Comparison of ENCODE assay signal across 8 cellular contexts in the genomic region with DNA sequence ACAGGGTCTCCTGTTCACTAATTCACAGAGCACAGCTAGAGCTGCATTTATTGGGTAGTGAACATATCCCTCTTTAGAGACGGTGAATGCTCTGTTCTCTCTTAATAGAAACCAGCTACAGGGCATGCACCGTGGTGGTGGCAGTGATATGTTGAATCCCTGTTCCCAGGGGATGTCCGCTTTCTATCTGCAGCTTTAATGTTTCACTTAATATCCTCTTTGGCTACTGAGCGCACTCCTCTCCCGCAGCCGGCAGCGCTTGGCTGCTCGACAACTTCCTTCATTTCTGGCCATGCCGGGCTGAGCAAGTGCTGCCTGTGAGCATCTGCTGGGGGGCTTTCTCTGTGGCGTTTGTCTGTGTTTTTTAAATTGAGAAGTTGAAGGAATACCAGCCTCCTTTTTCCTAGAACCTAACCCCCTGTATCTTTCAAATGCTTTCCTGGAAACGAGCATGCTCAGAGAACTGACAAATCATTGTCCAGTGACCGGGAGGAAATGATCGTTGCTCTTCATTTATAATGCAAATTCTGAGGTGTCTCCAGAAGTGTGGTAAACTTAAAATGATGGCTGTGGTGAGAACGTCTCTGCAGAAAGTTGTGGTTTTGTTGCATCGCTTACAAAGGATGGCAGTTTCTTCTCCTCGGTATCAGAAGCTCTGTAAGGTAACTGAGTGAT.
DNase-seq lines count a peak whose midpoint lies in the region; ATAC-seq, FAIRE-seq and TF ChIP-seq lines count a peak whose summit lies in the region.

No MANE protein-coding gene starts in this region.

- H3K36me3 ChIP-seq in SK-N-MC (ENCODE audit: insufficient read depth, low read length) (no peaks in the 10 kb centered on the region), astrocyte (ENCODE audit: insufficient read depth, low read length) (no peaks in the 10 kb centered on the region)

- DNase-seq in CD14-positive monocyte (ENCODE audit: low spot score), result peak; percentile 50
- DNase-seq in SK-N-MC (ENCODE audit: low read depth, low spot score), result no peak
- DNase-seq in astrocyte (ENCODE audit: low read depth), result peak; percentile 36
- DNase-seq in islet precursor cell, result peak; percentile 59
- DNase-seq in stimulated activated CD4-positive, alpha-beta T cell treated with anti-CD3 and anti-CD28 coated beads, Interleukin-4, amount 100 ng/mL, for 4 hours, result peak; percentile 10 to 12
- DNase-seq in foreskin keratinocyte, result no peak

- ATAC-seq in GM19372 (IDR thresholded peaks at IDR 0.05; ENCODE audit: low read depth, unreplicated experiment) (peak; percentile 86), HG03432 (IDR thresholded peaks at IDR 0.05; ENCODE audit: unreplicated experiment) (peak; percentile 94), foreskin keratinocyte (no peak)

- intact Hi-C loops in CD14-positive monocyte (cut with micrococcal nuclease), result loop anchor here (5.0 to 10.0 kb wide), 2 partner anchors 629 to 1052 kb away; no protein-coding TSS in a partner anchor

- TF ChIP-seq CTCF in CD14-positive monocyte (IDR thresholded peaks at IDR 0.05) (no peak), astrocyte (IDR thresholded peaks at IDR 0.05; ENCODE audit: insufficient read depth, low read depth, low read length) (no peak), foreskin keratinocyte (conservative IDR thresholded peaks at IDR 0.05) (no peak)

- H3K27ac Mint-ChIP-seq in CD14-positive monocyte (peak overlapping the region in 6 of 7 donors; percentile 10 to 64 (median 42)), astrocyte (ENCODE audit: unreplicated experiment) (no peak overlapping the region)

- H3K4me3 Mint-ChIP-seq in CD14-positive monocyte (peak overlapping the region; percentile 74 to 92), astrocyte (ENCODE audit: unreplicated experiment) (peak overlapping the region; percentile 75)

- FAIRE-seq in astrocyte (lab: Jason Lieb, UNC), result peak; percentile 50

- no peaks in the 10 kb centered on the region for H3K9me3 Mint-ChIP-seq in CD14-positive monocyte
- no peaks in the 10 kb centered on the region for H3K9me3 Mint-ChIP-seq in astrocyte (ENCODE audit: unreplicated experiment)

- no peaks in the 10 kb centered on the region for H3K9me3 ChIP-seq in SK-N-MC (ENCODE audit: low read depth, low read length)
- H3K9me3 ChIP-seq in astrocyte (ENCODE audit: insufficient read depth, low read depth, low read length), result no peaks in the 10 kb centered on the region

- peak overlapping the region; percentile 24 for H2AFZ ChIP-seq in astrocyte (ENCODE audit: low read depth, low read length)

- H3K4me1 ChIP-seq in astrocyte (ENCODE audit: insufficient read depth, low read length), result no peaks in the 10 kb centered on the region
- H3K4me1 ChIP-seq in foreskin keratinocyte, result no peaks in the 10 kb centered on the region

- peak overlapping the region; percentile 90 for H3K4me2 ChIP-seq in astrocyte (ENCODE audit: low read length)

- H3K27ac ChIP-seq in SK-N-MC, result no peak overlapping the region
- H3K27ac ChIP-seq in astrocyte (ENCODE audit: low read depth, low read length), result no peak overlapping the region
- H3K27ac ChIP-seq in foreskin keratinocyte, result no peak overlapping the region

- H3K36me3 Mint-ChIP-seq in CD14-positive monocyte, result peaks cover 31 to 38% of the 10 kb centered on the region in 2 donors
- H3K36me3 Mint-ChIP-seq in astrocyte (ENCODE audit: low read depth, unreplicated experiment), result peaks cover 8% of the 10 kb centered on the region

- H3K27me3 ChIP-seq in astrocyte (ENCODE audit: insufficient read depth, low read length), result no peaks in the 10 kb centered on the region
- no peaks in the 10 kb centered on the region for H3K27me3 ChIP-seq in foreskin keratinocyte

- peaks cover 4% of the 10 kb centered on the region for H4K20me1 ChIP-seq in astrocyte (ENCODE audit: insufficient read depth, low read length)

- H3K4me3 ChIP-seq in SK-N-MC (peak overlapping the region; percentile 75), astrocyte (ENCODE audit: insufficient read depth, low read depth, low read length) (peak overlapping the region; percentile 59)

- H3K9ac ChIP-seq in SK-N-MC (ENCODE audit: insufficient read length), result peak overlapping the region; percentile 48
- H3K9ac ChIP-seq in astrocyte (ENCODE audit: low read length), result peak overlapping the region; percentile 68

- H3K79me2 ChIP-seq in astrocyte (ENCODE audit: insufficient read depth, low read length), result no peaks in the 10 kb centered on the region

- H3K27me3 Mint-ChIP-seq in CD14-positive monocyte (ENCODE audit: low read depth in 3 of 3) (peaks cover 0 to 2% (median 1%) of the 10 kb centered on the region in 3 donors), astrocyte (ENCODE audit: low read depth, unreplicated experiment) (no peaks in the 10 kb centered on the region)

- H3K4me1 Mint-ChIP-seq in CD14-positive monocyte (peaks cover 25% of the 10 kb centered on the region), astrocyte (ENCODE audit: low read depth, unreplicated experiment) (peaks cover 12% of the 10 kb centered on the region)

Comparison
In these comparisons a context has a peak if more than half of its experiments do, and no peak if none do; other contexts are left out.
1. DNase-seq: peak in CD14-positive monocyte (single experiment), astrocyte (single experiment), islet precursor cell (single experiment) and stimulated activated CD4-positive, alpha-beta T cell treated with anti-CD3 and anti-CD28 coated beads, Interleukin-4, amount 100 ng/mL, for 4 hours (2 of 2); none in SK-N-MC (single experiment) and foreskin keratinocyte (0 of 2).